Comparison of ENCODE assay signal across 1 cellular context in the genomic region with DNA sequence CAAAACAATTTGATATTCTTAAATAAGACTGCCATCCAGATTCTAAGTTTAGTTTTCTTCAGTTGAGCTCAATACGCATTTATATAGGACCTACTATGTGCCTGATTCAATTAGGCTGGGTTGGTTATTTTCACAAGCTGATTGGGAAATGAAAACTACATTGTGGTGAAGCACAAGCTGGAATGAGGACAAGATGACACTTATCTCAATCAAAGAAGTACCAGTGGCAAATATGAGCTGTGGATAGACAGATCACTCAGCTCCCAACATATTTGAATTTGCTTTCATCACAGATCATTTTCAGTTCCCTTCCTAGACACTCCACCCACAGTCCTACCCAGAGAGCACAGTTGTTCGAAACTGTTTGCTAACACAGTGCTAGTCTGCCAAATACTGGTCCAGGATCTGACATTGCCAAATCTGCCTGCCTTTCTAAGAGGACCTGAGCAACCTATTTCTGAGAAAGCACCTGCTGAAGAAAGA.
TF ChIP-seq lines count a peak whose summit lies in the region.

No MANE protein-coding gene starts in this region.

TF ChIP-seq in GM23338, 12 proteins besides CTCF, POLR2A, EP300 and RAD21:
- TF ChIP-seq STAT1 (IDR thresholded peaks at IDR 0.05; ENCODE audit: unreplicated experiment): no peak
- TF ChIP-seq, protein P1, sequence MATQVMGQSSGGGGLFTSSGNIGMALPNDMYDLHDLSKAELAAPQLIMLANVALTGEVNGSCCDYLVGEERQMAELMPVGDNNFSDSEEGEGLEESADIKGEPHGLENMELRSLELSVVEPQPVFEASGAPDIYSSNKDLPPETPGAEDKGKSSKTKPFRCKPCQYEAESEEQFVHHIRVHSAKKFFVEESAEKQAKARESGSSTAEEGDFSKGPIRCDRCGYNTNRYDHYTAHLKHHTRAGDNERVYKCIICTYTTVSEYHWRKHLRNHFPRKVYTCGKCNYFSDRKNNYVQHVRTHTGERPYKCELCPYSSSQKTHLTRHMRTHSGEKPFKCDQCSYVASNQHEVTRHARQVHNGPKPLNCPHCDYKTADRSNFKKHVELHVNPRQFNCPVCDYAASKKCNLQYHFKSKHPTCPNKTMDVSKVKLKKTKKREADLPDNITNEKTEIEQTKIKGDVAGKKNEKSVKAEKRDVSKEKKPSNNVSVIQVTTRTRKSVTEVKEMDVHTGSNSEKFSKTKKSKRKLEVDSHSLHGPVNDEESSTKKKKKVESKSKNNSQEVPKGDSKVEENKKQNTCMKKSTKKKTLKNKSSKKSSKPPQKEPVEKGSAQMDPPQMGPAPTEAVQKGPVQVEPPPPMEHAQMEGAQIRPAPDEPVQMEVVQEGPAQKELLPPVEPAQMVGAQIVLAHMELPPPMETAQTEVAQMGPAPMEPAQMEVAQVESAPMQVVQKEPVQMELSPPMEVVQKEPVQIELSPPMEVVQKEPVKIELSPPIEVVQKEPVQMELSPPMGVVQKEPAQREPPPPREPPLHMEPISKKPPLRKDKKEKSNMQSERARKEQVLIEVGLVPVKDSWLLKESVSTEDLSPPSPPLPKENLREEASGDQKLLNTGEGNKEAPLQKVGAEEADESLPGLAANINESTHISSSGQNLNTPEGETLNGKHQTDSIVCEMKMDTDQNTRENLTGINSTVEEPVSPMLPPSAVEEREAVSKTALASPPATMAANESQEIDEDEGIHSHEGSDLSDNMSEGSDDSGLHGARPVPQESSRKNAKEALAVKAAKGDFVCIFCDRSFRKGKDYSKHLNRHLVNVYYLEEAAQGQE (IDR thresholded peaks at IDR 0.05; ENCODE audit: unreplicated experiment): no peak
- TF ChIP-seq NANOG (IDR thresholded peaks at IDR 0.05; ENCODE audit: borderline replicate concordance): no peak
- TF ChIP-seq, protein P2, sequence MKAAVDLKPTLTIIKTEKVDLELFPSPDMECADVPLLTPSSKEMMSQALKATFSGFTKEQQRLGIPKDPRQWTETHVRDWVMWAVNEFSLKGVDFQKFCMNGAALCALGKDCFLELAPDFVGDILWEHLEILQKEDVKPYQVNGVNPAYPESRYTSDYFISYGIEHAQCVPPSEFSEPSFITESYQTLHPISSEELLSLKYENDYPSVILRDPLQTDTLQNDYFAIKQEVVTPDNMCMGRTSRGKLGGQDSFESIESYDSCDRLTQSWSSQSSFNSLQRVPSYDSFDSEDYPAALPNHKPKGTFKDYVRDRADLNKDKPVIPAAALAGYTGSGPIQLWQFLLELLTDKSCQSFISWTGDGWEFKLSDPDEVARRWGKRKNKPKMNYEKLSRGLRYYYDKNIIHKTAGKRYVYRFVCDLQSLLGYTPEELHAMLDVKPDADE (IDR thresholded peaks at IDR 0.05): no peak
- TF ChIP-seq, protein P3, sequence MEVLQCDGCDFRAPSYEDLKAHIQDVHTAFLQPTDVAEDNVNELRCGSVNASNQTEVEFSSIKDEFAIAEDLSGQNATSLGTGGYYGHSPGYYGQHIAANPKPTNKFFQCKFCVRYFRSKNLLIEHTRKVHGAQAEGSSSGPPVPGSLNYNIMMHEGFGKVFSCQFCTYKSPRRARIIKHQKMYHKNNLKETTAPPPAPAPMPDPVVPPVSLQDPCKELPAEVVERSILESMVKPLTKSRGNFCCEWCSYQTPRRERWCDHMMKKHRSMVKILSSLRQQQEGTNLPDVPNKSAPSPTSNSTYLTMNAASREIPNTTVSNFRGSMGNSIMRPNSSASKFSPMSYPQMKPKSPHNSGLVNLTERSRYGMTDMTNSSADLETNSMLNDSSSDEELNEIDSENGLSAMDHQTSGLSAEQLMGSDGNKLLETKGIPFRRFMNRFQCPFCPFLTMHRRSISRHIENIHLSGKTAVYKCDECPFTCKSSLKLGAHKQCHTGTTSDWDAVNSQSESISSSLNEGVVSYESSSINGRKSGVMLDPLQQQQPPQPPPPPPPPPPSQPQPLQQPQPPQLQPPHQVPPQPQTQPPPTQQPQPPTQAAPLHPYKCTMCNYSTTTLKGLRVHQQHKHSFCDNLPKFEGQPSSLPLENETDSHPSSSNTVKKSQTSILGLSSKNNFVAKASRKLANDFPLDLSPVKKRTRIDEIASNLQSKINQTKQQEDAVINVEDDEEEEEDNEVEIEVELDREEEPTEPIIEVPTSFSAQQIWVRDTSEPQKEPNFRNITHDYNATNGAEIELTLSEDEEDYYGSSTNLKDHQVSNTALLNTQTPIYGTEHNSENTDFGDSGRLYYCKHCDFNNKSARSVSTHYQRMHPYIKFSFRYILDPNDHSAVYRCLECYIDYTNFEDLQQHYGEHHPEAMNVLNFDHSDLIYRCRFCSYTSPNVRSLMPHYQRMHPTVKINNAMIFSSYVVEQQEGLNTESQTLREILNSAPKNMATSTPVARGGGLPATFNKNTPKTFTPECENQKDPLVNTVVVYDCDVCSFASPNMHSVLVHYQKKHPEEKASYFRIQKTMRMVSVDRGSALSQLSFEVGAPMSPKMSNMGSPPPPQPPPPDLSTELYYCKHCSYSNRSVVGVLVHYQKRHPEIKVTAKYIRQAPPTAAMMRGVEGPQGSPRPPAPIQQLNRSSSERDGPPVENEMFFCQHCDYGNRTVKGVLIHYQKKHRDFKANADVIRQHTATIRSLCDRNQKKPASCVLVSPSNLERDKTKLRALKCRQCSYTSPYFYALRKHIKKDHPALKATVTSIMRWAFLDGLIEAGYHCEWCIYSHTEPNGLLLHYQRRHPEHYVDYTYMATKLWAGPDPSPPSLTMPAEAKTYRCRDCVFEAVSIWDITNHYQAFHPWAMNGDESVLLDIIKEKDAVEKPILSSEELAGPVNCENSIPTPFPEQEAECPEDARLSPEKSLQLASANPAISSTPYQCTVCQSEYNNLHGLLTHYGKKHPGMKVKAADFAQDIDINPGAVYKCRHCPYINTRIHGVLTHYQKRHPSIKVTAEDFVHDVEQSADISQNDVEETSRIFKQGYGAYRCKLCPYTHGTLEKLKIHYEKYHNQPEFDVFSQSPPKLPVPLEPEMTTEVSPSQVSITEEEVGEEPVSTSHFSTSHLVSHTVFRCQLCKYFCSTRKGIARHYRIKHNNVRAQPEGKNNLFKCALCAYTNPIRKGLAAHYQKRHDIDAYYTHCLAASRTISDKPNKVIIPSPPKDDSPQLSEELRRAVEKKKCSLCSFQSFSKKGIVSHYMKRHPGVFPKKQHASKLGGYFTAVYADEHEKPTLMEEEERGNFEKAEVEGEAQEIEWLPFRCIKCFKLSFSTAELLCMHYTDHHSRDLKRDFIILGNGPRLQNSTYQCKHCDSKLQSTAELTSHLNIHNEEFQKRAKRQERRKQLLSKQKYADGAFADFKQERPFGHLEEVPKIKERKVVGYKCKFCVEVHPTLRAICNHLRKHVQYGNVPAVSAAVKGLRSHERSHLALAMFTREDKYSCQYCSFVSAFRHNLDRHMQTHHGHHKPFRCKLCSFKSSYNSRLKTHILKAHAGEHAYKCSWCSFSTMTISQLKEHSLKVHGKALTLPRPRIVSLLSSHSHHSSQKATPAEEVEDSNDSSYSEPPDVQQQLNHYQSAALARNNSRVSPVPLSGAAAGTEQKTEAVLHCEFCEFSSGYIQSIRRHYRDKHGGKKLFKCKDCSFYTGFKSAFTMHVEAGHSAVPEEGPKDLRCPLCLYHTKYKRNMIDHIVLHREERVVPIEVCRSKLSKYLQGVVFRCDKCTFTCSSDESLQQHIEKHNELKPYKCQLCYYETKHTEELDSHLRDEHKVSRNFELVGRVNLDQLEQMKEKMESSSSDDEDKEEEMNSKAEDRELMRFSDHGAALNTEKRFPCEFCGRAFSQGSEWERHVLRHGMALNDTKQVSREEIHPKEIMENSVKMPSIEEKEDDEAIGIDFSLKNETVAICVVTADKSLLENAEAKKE (CRISPR knock-in tag; IDR thresholded peaks at IDR 0.05): no peak
- no peak for TF ChIP-seq ZNF114 (CRISPR knock-in tag; IDR thresholded peaks at IDR 0.05)
- TF ChIP-seq POLR2AphosphoS5 (IDR thresholded peaks at IDR 0.05; ENCODE audit: low read depth): no peak
- no peak for TF ChIP-seq EZH2phosphoT487 (IDR thresholded peaks at IDR 0.05; ENCODE audit: unreplicated experiment)
- no peak for TF ChIP-seq EZH2 (IDR thresholded peaks at IDR 0.05; ENCODE audit: low read depth, unreplicated experiment)
